Comparison of ENCODE assay signal across 29 cellular contexts in the genomic region with DNA sequence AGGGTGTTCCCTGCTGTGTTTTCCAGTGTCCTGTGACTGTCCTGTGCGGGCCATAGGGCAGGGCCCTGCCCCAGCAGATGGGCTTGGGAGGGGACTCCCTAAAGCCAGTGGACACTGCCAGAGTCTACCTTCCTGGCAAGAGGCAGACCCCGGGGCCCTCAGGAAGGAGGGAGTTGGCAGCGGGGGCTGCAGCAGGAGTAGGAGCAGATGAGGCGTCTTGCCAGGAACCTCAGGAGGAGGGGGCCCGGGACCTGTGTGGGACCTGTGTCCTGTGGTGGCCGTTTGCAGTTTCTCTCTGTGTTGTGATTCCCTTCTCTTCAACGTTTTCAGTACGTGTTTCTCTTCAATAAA. TPM values are rescaled to one million over a fixed set of nuclear protein-coding genes. Genes with fewer than 3 reads are reported as not detected.
"Had no signal": no experiment of that assay in that cellular context is flagged by ENCODE, and none has a peak within 500 bp of the region (broad histone marks: within the 10 kb centered on the region; RNA-seq: fewer than 3 reads in every experiment).

No MANE protein-coding gene starts in this region.

- H3K27ac Mint-ChIP-seq: natural killer cell; nephron; neural progenitor cell; progenitor cell of endocrine pancreas; stimulated activated effector memory CD8-positive, alpha-beta T cell treated with anti-CD3 and anti-CD28 coated beads, Interleukin-12 subunit alpha, Interleukin-12 subunit beta, amount 100 ng/mL, for 72 hours; stimulated activated naive CD8-positive, alpha-beta T cell treated with anti-CD3 and anti-CD28 coated beads, Interleukin-15, amount 100 ng/mL, for 72 hours had no signal

- H3K9ac ChIP-seq: neural progenitor cell had no signal

- H3K4me3 Mint-ChIP-seq: naive thymus-derived CD4-positive, alpha-beta T cell; natural killer cell; nephron; neural progenitor cell; stimulated activated effector memory CD8-positive, alpha-beta T cell treated with anti-CD3 and anti-CD28 coated beads, Interleukin-12 subunit alpha, Interleukin-12 subunit beta, amount 100 ng/mL, for 72 hours; stimulated activated naive CD8-positive, alpha-beta T cell treated with anti-CD3 and anti-CD28 coated beads, Interleukin-15, amount 100 ng/mL, for 72 hours had no signal

- H3K36me3 ChIP-seq: neural progenitor cell, pancreas, right lobe of liver, sigmoid colon, suprapubic skin, tibial artery, transverse colon, upper lobe of left lung, vagina had no signal

- H3K27me3 ChIP-seq: right lobe of liver, testis, vagina had no signal

- H3K4me1 ChIP-seq: neural progenitor cell, pancreas, psoas muscle, right lobe of liver, testis had no signal

- FAIRE-seq: pancreas, small intestine, urothelium cell line had no signal

- H3K27ac ChIP-seq: neural progenitor cell, pancreas, psoas muscle, right lobe of liver, sigmoid colon, suprapubic skin, testis, tibial artery, transverse colon, upper lobe of left lung, vagina had no signal

- H3K36me3 Mint-ChIP-seq: naive thymus-derived CD4-positive, alpha-beta T cell; natural killer cell; stimulated activated effector memory CD8-positive, alpha-beta T cell treated with anti-CD3 and anti-CD28 coated beads, Interleukin-12 subunit alpha, Interleukin-12 subunit beta, amount 100 ng/mL, for 72 hours had no signal

- DNase-seq: naive thymus-derived CD4-positive, alpha-beta T cell; natural killer cell; occipital lobe; psoas muscle; right lobe of liver; sigmoid colon; small intestine; stimulated activated CD4-positive, alpha-beta T cell treated with anti-CD3 and anti-CD28 coated beads, Interleukin-15, amount 100 ng/mL, for 24 hours; stimulated activated CD4-positive, alpha-beta T cell treated with anti-CD3 and anti-CD28 coated beads, Interleukin-2, amount 100 ng/mL, for 24 hours; stimulated activated CD4-positive, alpha-beta T cell treated with anti-CD3 and anti-CD28 coated beads, Interleukin-2, amount 100 ng/mL, for 48 hours; stimulated activated CD4-positive, alpha-beta T cell treated with anti-CD3 and anti-CD28 coated beads, Interleukin-4, amount 100 ng/mL, for 24 hours; stimulated activated naive CD4-positive, alpha-beta T cell; stimulated activated naive CD8-positive, alpha-beta T cell treated with anti-CD3 and anti-CD28 coated beads, Interleukin-15, amount 100 ng/mL, for 72 hours; stimulated activated naive CD8-positive, alpha-beta T cell treated with anti-CD3 and anti-CD28 coated beads, Interleukin-15, Interleukin-2, amounts not matched to agents 100 U/mL and 50 U/mL, for 24 hours; substantia nigra; testis; tibial artery; transverse colon had no signal

- H3K9me3 Mint-ChIP-seq: naive thymus-derived CD4-positive, alpha-beta T cell; natural killer cell; stimulated activated effector memory CD8-positive, alpha-beta T cell treated with anti-CD3 and anti-CD28 coated beads, Interleukin-12 subunit alpha, Interleukin-12 subunit beta, amount 100 ng/mL, for 72 hours; stimulated activated naive CD8-positive, alpha-beta T cell treated with anti-CD3 and anti-CD28 coated beads, Interleukin-15, amount 100 ng/mL, for 72 hours had no signal

- H3K4me1 Mint-ChIP-seq: natural killer cell; nephron; stimulated activated effector memory CD8-positive, alpha-beta T cell treated with anti-CD3 and anti-CD28 coated beads, Interleukin-12 subunit alpha, Interleukin-12 subunit beta, amount 100 ng/mL, for 72 hours had no signal

- ATAC-seq: naive thymus-derived CD4-positive, alpha-beta T cell; natural killer cell; pancreas; psoas muscle; right cardiac atrium; right lobe of liver; stimulated activated effector memory CD8-positive, alpha-beta T cell treated with anti-CD3 and anti-CD28 coated beads, Interleukin-12 subunit alpha, Interleukin-12 subunit beta, amount 100 ng/mL, for 72 hours; stimulated activated naive CD8-positive, alpha-beta T cell treated with anti-CD3 and anti-CD28 coated beads, Interleukin-15, Interleukin-2, amounts not matched to agents 100 U/mL and 50 U/mL, for 24 hours had no signal

- H3K4me3 ChIP-seq: neural progenitor cell, pancreas, psoas muscle, right lobe of liver, sigmoid colon, suprapubic skin, testis, tibial artery, transverse colon, upper lobe of left lung, vagina had no signal

- H3K9me3 ChIP-seq: pancreas, psoas muscle, right lobe of liver, sigmoid colon, suprapubic skin, testis, tibial artery, transverse colon, upper lobe of left lung, vagina had no signal

- H3K27me3 Mint-ChIP-seq: progenitor cell of endocrine pancreas had no signal

RNA-seq across cellular contexts. Expression of gene PNMA3, which starts 3.8 kb away (rescaled TPM):
- total RNA-seq: osteocyte had no signal
